Comparison of ENCODE assay signal across 12 cellular contexts in the genomic region with DNA sequence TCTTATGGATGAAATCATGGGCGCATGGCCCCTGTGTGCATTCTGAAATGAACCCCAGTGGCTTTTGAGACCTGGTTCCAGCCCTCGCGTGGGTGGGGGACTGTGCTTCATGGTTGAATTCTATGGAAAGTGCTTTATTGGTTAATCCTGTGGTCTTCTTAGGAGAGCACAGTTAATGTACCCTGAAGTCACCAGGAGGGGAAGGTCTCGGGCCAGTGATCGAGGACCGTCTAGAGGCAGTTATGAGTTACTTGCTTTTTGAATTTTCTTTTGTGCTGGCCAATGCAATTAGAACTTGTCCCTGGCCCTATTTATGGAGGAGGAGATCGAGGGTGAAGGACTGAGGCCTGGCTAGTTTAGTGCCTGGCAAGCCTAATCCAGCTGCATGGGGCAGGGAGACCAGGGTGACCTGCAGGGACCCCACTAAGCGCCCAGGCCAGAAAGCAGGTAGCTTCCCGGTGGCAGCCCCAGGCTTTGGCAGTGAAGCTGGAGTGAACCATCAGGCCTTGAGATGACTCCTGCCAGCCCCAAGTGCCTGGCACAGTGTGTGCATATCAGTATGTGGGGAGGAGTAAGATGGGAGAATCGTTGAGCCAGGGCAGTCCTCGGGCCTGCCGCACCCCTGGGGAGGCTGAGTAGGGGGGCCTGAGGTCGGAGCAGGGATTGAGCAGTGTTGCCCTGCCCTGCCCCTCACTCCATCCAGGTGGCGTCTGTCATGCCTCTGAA. TPM values are rescaled to one million over a fixed set of nuclear protein-coding genes. Genes with fewer than 3 reads are reported as not detected.
DNase-seq lines count a peak whose midpoint lies in the region; ATAC-seq and TF ChIP-seq lines count a peak whose summit lies in the region.
"Had no signal": no experiment of that assay in that cellular context is flagged by ENCODE, and none has a peak within 500 bp of the region (broad histone marks: within the 10 kb centered on the region; RNA-seq: fewer than 3 reads in every experiment).

No MANE protein-coding gene starts in this region.

- 86% methylated on average over 14 of the region's 14 CpGs for WGBS in right cardiac atrium
- WGBS in mesodermal cell (ENCODE audit: insufficient coverage in 2 of 2), 2 experiments = 93% methylated on average over 9 of the region's 14 CpGs

- no peak for TF ChIP-seq POLR2A in vagina (IDR thresholded peaks at IDR 0.05)

- H3K27me3 ChIP-seq in left ventricle myocardium inferior (ENCODE audit: low read depth) (no peaks in the 10 kb centered on the region), right cardiac atrium (ENCODE audit: control insufficient read depth, insufficient read depth) (no peaks in the 10 kb centered on the region), vagina (no peaks in the 10 kb centered on the region)
- H3K27me3 ChIP-seq: SJSA1 had no signal

- H3K36me3 ChIP-seq in left ventricle myocardium inferior (no peaks in the 10 kb centered on the region), mesodermal cell (ENCODE audit: control insufficient read depth, insufficient read depth, low read length) (peaks cover 10% of the 10 kb centered on the region), vagina (no peaks in the 10 kb centered on the region)
- H3K36me3 ChIP-seq: SJSA1 had no signal

- TF ChIP-seq CTCF in left ventricle myocardium inferior (IDR thresholded peaks at IDR 0.05; ENCODE audit: borderline replicate concordance) (no peak), vagina (IDR thresholded peaks at IDR 0.05) (no peak)

- intact Hi-C loops in left ventricle myocardium inferior (cut with micrococcal nuclease) (no loop called here), right cardiac atrium (cut with DNase I) (no loop called here), vagina (cut with DNase I) (no loop called here)

- H3K9me3 ChIP-seq in left ventricle myocardium inferior (replicated peaks) (no peaks in the 10 kb centered on the region), right cardiac atrium (ENCODE audit: control insufficient read depth, low read length) (no peaks in the 10 kb centered on the region), mesodermal cell (ENCODE audit: control insufficient read depth, low read length) (no peaks in the 10 kb centered on the region), vagina (no peaks in the 10 kb centered on the region)
- H3K9me3 ChIP-seq: SJSA1 had no signal

- no peak for DNase-seq in left ventricle myocardium inferior
- DNase-seq in right cardiac atrium = no peak
- no peak for DNase-seq in vagina (ENCODE audit: extremely low spot score in 2 of 2)
- no peak for DNase-seq in central memory CD4-positive, alpha-beta T cell
- DNase-seq in activated gamma-delta T cell treated with Interleukin-2 at 50 U/mL for 16 hours = no peak
- DNase-seq: GM23248, kidney glomerular epithelial cell, NCI-H1048 had no signal

- H3K27ac ChIP-seq in left ventricle myocardium inferior (replicated peaks) = peak overlapping the region; percentile 25
- no peak overlapping the region for H3K27ac ChIP-seq in right cardiac atrium (ENCODE audit: low read length)
- H3K27ac ChIP-seq in angular gyrus (ENCODE audit: low read depth, low read length) = peak overlapping the region; percentile 89
- peak overlapping the region; percentile 66 for H3K27ac ChIP-seq in mesodermal cell (ENCODE audit: low read depth, low read length, severe bottlenecking)
- peak overlapping the region; percentile 74 for H3K27ac ChIP-seq in vagina
- H3K27ac ChIP-seq: GM23248, SJSA1 had no signal

- H3K4me3 ChIP-seq in left ventricle myocardium inferior (no peak overlapping the region), right cardiac atrium (ENCODE audit: low read length) (no peak overlapping the region), mesodermal cell (ENCODE audit: extremely low read depth, insufficient read depth, low read length, poor library complexity, severe bottlenecking) (no peak overlapping the region), vagina (no peak overlapping the region)
- H3K4me3 ChIP-seq: GM23248, SJSA1 had no signal

- peaks cover 24% of the 10 kb centered on the region for H3K4me1 ChIP-seq in left ventricle myocardium inferior
- no peaks in the 10 kb centered on the region for H3K4me1 ChIP-seq in right cardiac atrium (ENCODE audit: control insufficient read depth, insufficient read depth, low read length)
- peaks cover 35% of the 10 kb centered on the region for H3K4me1 ChIP-seq in mesodermal cell (ENCODE audit: control insufficient read depth, insufficient read depth, low read length, poor library complexity, severe bottlenecking)
- H3K4me1 ChIP-seq in vagina = peaks cover 41% of the 10 kb centered on the region

- ATAC-seq in right cardiac atrium (no peak), HG03108 (IDR thresholded peaks at IDR 0.05; ENCODE audit: unreplicated experiment) (no peak)

RNA-seq across cellular contexts. Expression of a gene that starts 11.3 kb away (rescaled TPM):
- 2.5 TPM for total RNA-seq in left ventricle myocardium inferior
- 1 to 10 TPM; 4.2 to 5.2 (median 4.7) TPM for total RNA-seq in right cardiac atrium
- polyA plus RNA-seq in right cardiac atrium = 3.3 TPM
- 48.1 TPM for polyA plus RNA-seq in mesodermal cell (2013, experiment 1 of 2)
- 32.4 TPM for polyA plus RNA-seq in mesodermal cell (2013, experiment 2 of 2)
- 8.6 TPM for total RNA-seq in vagina
